18 cellular contexts compared by ENCODE assay signal in the genomic region with DNA sequence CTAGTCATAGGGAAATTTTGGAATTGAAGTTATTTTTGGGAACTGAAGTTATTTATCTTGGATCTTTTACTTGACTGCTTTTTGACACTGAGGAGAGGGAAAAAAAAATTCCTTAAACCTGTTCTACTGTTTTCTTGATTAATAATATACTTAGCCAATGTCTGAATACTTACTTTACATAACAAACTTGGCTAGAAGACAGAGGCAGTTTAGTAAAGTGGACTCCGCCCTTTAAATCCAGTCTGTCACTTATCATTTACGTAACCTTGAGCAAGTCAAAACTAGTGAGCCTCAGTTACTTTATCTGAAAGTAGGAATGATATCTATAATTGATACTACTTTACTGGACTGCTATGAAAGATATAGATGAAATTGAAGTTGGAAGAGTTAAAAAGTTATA.
"Had no signal": no experiment of that assay in that cellular context is flagged by ENCODE, and none has a peak within 500 bp of the region (broad histone marks: within the 10 kb centered on the region; RNA-seq: fewer than 3 reads in every experiment).

No MANE protein-coding gene starts in this region.

- ATAC-seq: activated T-cell treated with anti-CD3 and anti-CD28 coated beads, Interleukin-2, amount 50 U/mL, for 72 hours; body of pancreas; left cardiac atrium; naive thymus-derived CD8-positive, alpha-beta T cell; right cardiac atrium; stimulated activated naive CD8-positive, alpha-beta T cell treated with anti-CD3 and anti-CD28 coated beads, Interleukin-15, Interleukin-2, amounts not matched to agents 100 U/mL and 50 U/mL, for 24 hours had no signal

- H3K27ac ChIP-seq: body of pancreas, esophagus muscularis mucosa had no signal

- H3K4me1 ChIP-seq: esophagus muscularis mucosa had no signal

- H3K36me3 ChIP-seq: esophagus muscularis mucosa, transverse colon had no signal

- DNase-seq: activated CD4-positive, alpha-beta T cell treated with anti-CD3 and anti-CD28 coated beads, Interleukin-2, amount 10 ng/mL, durations not matched to agents 7 days and 5 days; activated CD4-positive, CD25-positive, alpha-beta regulatory T cell; activated CD8-positive, alpha-beta memory T cell treated with anti-CD3 and anti-CD28 coated beads, Interleukin-2, amount 50 U/mL, for 48 hours; activated gamma-delta T cell treated with Interleukin-2 at 50 U/mL for 16 hours; activated T-cell treated with anti-CD3 and anti-CD28 coated beads, Interleukin-2, amount 50 U/mL, for 72 hours; amniotic stem cell; body of pancreas; central memory CD4-positive, alpha-beta T cell; dermis blood vessel endothelial cell; foreskin fibroblast; hypothalamus; left cardiac atrium; naive thymus-derived CD8-positive, alpha-beta T cell; occipital lobe; right cardiac atrium; stimulated activated naive CD8-positive, alpha-beta T cell treated with anti-CD3 and anti-CD28 coated beads, Interleukin-15, Interleukin-2, amounts not matched to agents 100 U/mL and 50 U/mL, for 24 hours; transverse colon had no signal

- H3K9me3 ChIP-seq: body of pancreas, esophagus muscularis mucosa, transverse colon had no signal

- H3K4me3 ChIP-seq: body of pancreas, esophagus muscularis mucosa, transverse colon had no signal

- H3K27me3 ChIP-seq: body of pancreas, esophagus muscularis mucosa, transverse colon had no signal
